Comparison of ENCODE assay signal across 1 cellular context in genomic region chr3:71066356-71066755, GRCh38.
TF ChIP-seq lines count a peak whose summit lies in the region.

No MANE protein-coding gene starts in this region.

TF ChIP-seq in HepG2, 621 proteins besides CTCF, POLR2A, EP300 and RAD21 (continued from another document):
- TF ChIP-seq PRDM15 (CRISPR knock-in tag; IDR thresholded peaks at IDR 0.05) (no peak), ZNF121 (CRISPR knock-in tag; IDR thresholded peaks at IDR 0.05) (no peak), ZFP41 (CRISPR knock-in tag; IDR thresholded peaks at IDR 0.05; ENCODE audit: borderline replicate concordance) (no peak), HMGXB4 (CRISPR knock-in tag; IDR thresholded peaks at IDR 0.05; ENCODE audit: borderline replicate concordance in 1 of 2, low read depth in 1 of 2) (no peak), ELF4 (CRISPR knock-in tag; IDR thresholded peaks at IDR 0.05; ENCODE audit: borderline replicate concordance) (no peak), ATF7-NPFF (CRISPR knock-in tag; IDR thresholded peaks at IDR 0.05; ENCODE audit: low read depth) (no peak), TSC22D2 (CRISPR knock-in tag; IDR thresholded peaks at IDR 0.05; ENCODE audit: borderline replicate concordance) (no peak), ZNF138 (CRISPR knock-in tag; IDR thresholded peaks at IDR 0.05; ENCODE audit: low read depth) (no peak), SETDB1 (CRISPR knock-in tag; IDR thresholded peaks at IDR 0.05; ENCODE audit: borderline replicate concordance) (no peak)
